Comparison of ENCODE assay signal across 33 cellular contexts in the genomic region with DNA sequence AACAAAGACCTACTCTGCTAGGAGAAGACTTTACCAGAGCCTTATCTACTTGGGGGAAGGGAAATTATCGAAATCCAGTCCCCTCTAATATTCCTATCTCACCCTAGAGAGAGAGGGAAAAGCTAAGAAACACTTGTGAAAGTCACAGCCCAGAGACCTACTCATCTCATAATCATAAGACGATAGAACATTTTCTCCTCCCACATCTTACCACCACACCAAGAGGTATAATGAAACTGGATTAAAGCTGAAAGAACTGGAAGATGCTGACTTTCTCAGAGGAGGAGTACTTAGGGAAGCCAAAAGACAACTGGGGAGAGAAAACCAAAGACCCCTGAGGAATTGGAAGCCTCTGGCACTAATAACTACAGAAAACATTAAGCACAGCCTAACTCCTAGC. TPM values are rescaled to one million over a fixed set of nuclear protein-coding genes. Genes with fewer than 3 reads are reported as not detected.
"Had no signal": no experiment of that assay in that cellular context is flagged by ENCODE, and none has a peak within 500 bp of the region (broad histone marks: within the 10 kb centered on the region; RNA-seq: fewer than 3 reads in every experiment).

No MANE protein-coding gene starts in this region.

- H3K4me3 Mint-ChIP-seq: natural killer cell treated with Interleukin-12 subunit alpha and Interleukin-12 subunit beta and Interleukin-15 and Interleukin-18, amount 100 ng/mL, for 72 hours; stimulated activated memory B cell treated with anti-CD40 and anti-IgM and Interleukin-4, amounts not matched to agents 10 μg/mL and 1 μg/mL and 100 μg/mL, for 72 hours; type B pancreatic cell had no signal

- H3K4me3 ChIP-seq: coronary artery, esophagus muscularis mucosa, heart right ventricle, left lung, pancreas, right lobe of liver, testis, tibial artery had no signal

- FAIRE-seq: endothelial cell of umbilical vein, islet of Langerhans, pancreas had no signal

- H3K9me3 ChIP-seq: esophagus muscularis mucosa, heart right ventricle, left lung, pancreas, right lobe of liver, testis, tibial artery had no signal

- H3K9me3 Mint-ChIP-seq: natural killer cell treated with Interleukin-12 subunit alpha and Interleukin-12 subunit beta and Interleukin-15 and Interleukin-18, amount 100 ng/mL, for 72 hours; stimulated activated memory B cell treated with anti-CD40 and anti-IgM and Interleukin-4, amounts not matched to agents 10 μg/mL and 1 μg/mL and 100 μg/mL, for 72 hours had no signal

- H3K27me3 Mint-ChIP-seq: type B pancreatic cell had no signal

- H3K36me3 Mint-ChIP-seq: natural killer cell treated with Interleukin-12 subunit alpha and Interleukin-12 subunit beta and Interleukin-15 and Interleukin-18, amount 100 ng/mL, for 72 hours; stimulated activated memory B cell treated with anti-CD40 and anti-IgM and Interleukin-4, amounts not matched to agents 10 μg/mL and 1 μg/mL and 100 μg/mL, for 72 hours; type B pancreatic cell had no signal

- H3K4me1 ChIP-seq: heart right ventricle, left lung, right lobe of liver, testis had no signal

- ATAC-seq: left lung; natural killer cell treated with Interleukin-12 subunit alpha and Interleukin-12 subunit beta and Interleukin-15 and Interleukin-18, amount 100 ng/mL, for 72 hours; right lobe of liver; stimulated activated memory B cell treated with anti-CD40 and anti-IgM and Interleukin-4, amounts not matched to agents 10 μg/mL and 1 μg/mL and 100 μg/mL, for 72 hours; stimulated activated naive CD8-positive, alpha-beta T cell treated with anti-CD3 and anti-CD28 coated beads, Interleukin-15, Interleukin-2, amounts not matched to agents 100 U/mL and 50 U/mL, for 24 hours had no signal

- H3K27ac ChIP-seq: coronary artery, esophagus muscularis mucosa, heart right ventricle, left lung, pancreas, right lobe of liver, testis, tibial artery had no signal

- H3K4me1 Mint-ChIP-seq: stimulated activated memory B cell treated with anti-CD40 and anti-IgM and Interleukin-4, amounts not matched to agents 10 μg/mL and 1 μg/mL and 100 μg/mL, for 72 hours had no signal

- DNase-seq: dermis blood vessel endothelial cell; effector memory CD4-positive, alpha-beta T cell; glutamatergic neuron; hippocampal formation; left cardiac atrium; left lung; nucleus accumbens; pancreas; right lobe of liver; stimulated activated CD4-positive, alpha-beta T cell treated with anti-CD3 and anti-CD28 coated beads, Interleukin-2, amount 100 ng/mL, for 24 hours; stimulated activated CD4-positive, alpha-beta T cell treated with anti-CD3 and anti-CD28 coated beads, Interleukin-4, amount 100 ng/mL, for 24 hours; stimulated activated naive CD8-positive, alpha-beta T cell treated with anti-CD3 and anti-CD28 coated beads, Interleukin-15, Interleukin-2, amounts not matched to agents 100 U/mL and 50 U/mL, for 24 hours; substantia nigra; tibial artery had no signal

- H3K27me3 ChIP-seq: esophagus muscularis mucosa, heart right ventricle, left lung, pancreas, right lobe of liver, testis, tibial artery had no signal

- H3K27ac Mint-ChIP-seq: natural killer cell treated with Interleukin-12 subunit alpha and Interleukin-12 subunit beta and Interleukin-15 and Interleukin-18, amount 100 ng/mL, for 72 hours; stimulated activated memory B cell treated with anti-CD40 and anti-IgM and Interleukin-4, amounts not matched to agents 10 μg/mL and 1 μg/mL and 100 μg/mL, for 72 hours; type B pancreatic cell had no signal

- H3K36me3 ChIP-seq: esophagus muscularis mucosa, heart right ventricle, left lung, pancreas, right lobe of liver, tibial artery had no signal

RNA-seq across cellular contexts. Expression of gene CPA5, which starts 10.8 kb away (rescaled TPM):
- total RNA-seq: chondrocyte; dermis blood vessel endothelial cell; endothelial cell of umbilical vein; esophagus muscularis mucosa; heart right ventricle; kidney epithelial cell; left cardiac atrium; left lung; lower leg skin; lung microvascular endothelial cell; mesenteric fat pad; mononuclear cell; natural killer cell treated with Interleukin-12 subunit alpha and Interleukin-12 subunit beta and Interleukin-15 and Interleukin-18, amount 100 ng/mL, for 72 hours; posterior vena cava; pulmonary artery endothelial cell; right lobe of liver; urinary bladder had no signal
- polyA plus RNA-seq: endothelial cell of umbilical vein had no signal

RNA-seq across cellular contexts. Expression of gene CPA4, which starts 40.9 kb away (rescaled TPM):
- total RNA-seq: endothelial cell of umbilical vein; esophagus muscularis mucosa; lung microvascular endothelial cell; natural killer cell treated with Interleukin-12 subunit alpha and Interleukin-12 subunit beta and Interleukin-15 and Interleukin-18, amount 100 ng/mL, for 72 hours; right lobe of liver had no signal
- polyA plus RNA-seq: urinary bladder had no signal

RNA-seq across cellular contexts. Expression of gene CPA1, which starts 46.5 kb away (rescaled TPM):
- total RNA-seq: dermis blood vessel endothelial cell; endothelial cell of umbilical vein; epithelial cell of proximal tubule; esophagus muscularis mucosa; kidney epithelial cell; lung microvascular endothelial cell; mononuclear cell; natural killer cell treated with Interleukin-12 subunit alpha and Interleukin-12 subunit beta and Interleukin-15 and Interleukin-18, amount 100 ng/mL, for 72 hours; pulmonary artery endothelial cell; right lobe of liver had no signal
- polyA plus RNA-seq: endothelial cell of umbilical vein had no signal
